13 cellular contexts compared by ENCODE assay signal in the genomic region with DNA sequence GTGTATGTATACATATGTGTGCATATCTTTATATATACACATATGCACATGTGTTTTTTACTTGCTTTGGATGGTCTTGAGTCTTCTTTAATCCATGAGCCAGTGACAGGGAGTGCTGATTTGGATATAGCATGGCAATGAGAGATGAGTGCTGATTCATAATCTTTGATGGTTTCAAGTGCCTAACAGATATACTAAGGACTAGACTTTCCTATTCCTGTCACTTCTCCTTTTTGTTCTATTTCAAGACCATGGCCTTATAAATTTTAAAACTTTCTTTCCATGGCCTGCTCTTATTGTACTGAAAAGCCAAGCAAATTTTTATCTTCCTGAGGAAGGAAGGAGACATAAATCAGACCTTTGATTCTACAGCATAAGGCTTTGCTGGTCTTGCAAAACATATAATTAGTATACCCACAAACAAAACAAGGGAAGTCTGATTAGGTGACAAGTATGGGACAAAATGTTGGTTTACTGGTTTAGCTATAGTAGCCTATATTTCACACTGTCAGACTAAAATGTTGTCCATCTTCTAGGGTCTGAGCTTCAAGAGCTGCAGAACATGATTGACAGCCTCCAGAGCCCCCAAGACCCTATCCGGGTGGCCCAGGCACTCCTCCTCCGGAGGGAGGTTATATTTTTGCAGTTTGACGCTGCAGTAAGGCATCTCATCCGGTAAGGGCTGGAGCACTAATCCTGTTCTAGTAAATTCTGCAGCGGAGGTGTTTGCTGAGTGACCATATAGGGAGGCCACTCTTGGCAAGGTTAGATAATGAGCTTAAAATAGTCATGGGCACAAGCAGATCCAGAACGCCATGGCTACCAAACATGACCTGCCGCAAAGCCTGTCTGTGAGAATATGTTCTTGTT.
DNase-seq lines count a peak whose midpoint lies in the region; ATAC-seq and TF ChIP-seq lines count a peak whose summit lies in the region.
"Had no signal": no experiment of that assay in that cellular context is flagged by ENCODE, and none has a peak within 500 bp of the region (broad histone marks: within the 10 kb centered on the region; RNA-seq: fewer than 3 reads in every experiment).

No MANE protein-coding gene starts in this region.

- H3K36me3 ChIP-seq in heart right ventricle, result no peaks in the 10 kb centered on the region

- H3K27me3 ChIP-seq in heart right ventricle, result no peaks in the 10 kb centered on the region

- TF ChIP-seq CTCF in heart right ventricle (IDR thresholded peaks at IDR 0.05), result no peak
- no peak for TF ChIP-seq CTCF in GM10266 (IDR thresholded peaks at IDR 0.05; ENCODE audit: control insufficient read depth, insufficient read depth, low read depth, missing control alignments)

- in situ Hi-C loops in KBM-7 (cut with MboI; ENCODE audit: low pct_unique_long_range_greater_than_20kb, low sequenced_read_pairs), result no loop called here

- H3K27ac ChIP-seq in heart right ventricle, result peak overlapping the region; percentile 64 to 87 (median 80)
- peak overlapping the region; percentile 24 for H3K27ac ChIP-seq in temporal lobe (ENCODE audit: low read depth, low read length)

- intact Hi-C loops in heart right ventricle (cut with DNase I), result loop anchor here in 3 of 10 donors (5.0 to 10.0 kb wide), 2 partner anchors 82 to 115 kb away; a partner anchor contains a TSS

- H3K4me3 ChIP-seq in heart right ventricle, result no peak overlapping the region
- H3K4me3 ChIP-seq: GM12878 had no signal

- no peaks in the 10 kb centered on the region for H3K9me3 ChIP-seq in heart right ventricle

- 33 to 59% methylated on average over 7 of the region's 7 CpGs for WGBS in heart right ventricle, 2 donors

- peak; percentile 88 to 98 (median 95) for ATAC-seq in heart right ventricle
- ATAC-seq in GM21367 (IDR thresholded peaks at IDR 0.05; ENCODE audit: unreplicated experiment), result no peak
- ATAC-seq: GM12878, HCT116 had no signal

- DNase-seq in KBM-7, result peak; percentile 81
- DNase-seq in NCI-H774 (lab: John Stamatoyannopoulos, UW), result peak; percentile 88
- DNase-seq in heart right ventricle, result peak in 1 of 2 donors; percentile 62
- DNase-seq in HuH-7.5 (ENCODE audit: low spot score), result no peak
- DNase-seq in GM10266 (ENCODE audit: extremely low spot score), result no peak
- DNase-seq: activated CD8-positive, alpha-beta memory T cell treated with anti-CD3 and anti-CD28 coated beads, Interleukin-2, amount 50 U/mL, for 48 hours; anterior cingulate cortex; hypothalamus; NCI-H1930 had no signal

- peaks cover 0 to 53% (median 33%) of the 10 kb centered on the region in 9 donors for H3K4me1 ChIP-seq in heart right ventricle

Comparison
In these comparisons a context has a peak if more than half of its experiments do, and no peak if none do; other contexts are left out.
1. DNase-seq: peak in KBM-7 (single experiment) and NCI-H774 (single experiment); none in HuH-7.5 (single experiment) and GM10266 (single experiment).